In the genomic region with DNA sequence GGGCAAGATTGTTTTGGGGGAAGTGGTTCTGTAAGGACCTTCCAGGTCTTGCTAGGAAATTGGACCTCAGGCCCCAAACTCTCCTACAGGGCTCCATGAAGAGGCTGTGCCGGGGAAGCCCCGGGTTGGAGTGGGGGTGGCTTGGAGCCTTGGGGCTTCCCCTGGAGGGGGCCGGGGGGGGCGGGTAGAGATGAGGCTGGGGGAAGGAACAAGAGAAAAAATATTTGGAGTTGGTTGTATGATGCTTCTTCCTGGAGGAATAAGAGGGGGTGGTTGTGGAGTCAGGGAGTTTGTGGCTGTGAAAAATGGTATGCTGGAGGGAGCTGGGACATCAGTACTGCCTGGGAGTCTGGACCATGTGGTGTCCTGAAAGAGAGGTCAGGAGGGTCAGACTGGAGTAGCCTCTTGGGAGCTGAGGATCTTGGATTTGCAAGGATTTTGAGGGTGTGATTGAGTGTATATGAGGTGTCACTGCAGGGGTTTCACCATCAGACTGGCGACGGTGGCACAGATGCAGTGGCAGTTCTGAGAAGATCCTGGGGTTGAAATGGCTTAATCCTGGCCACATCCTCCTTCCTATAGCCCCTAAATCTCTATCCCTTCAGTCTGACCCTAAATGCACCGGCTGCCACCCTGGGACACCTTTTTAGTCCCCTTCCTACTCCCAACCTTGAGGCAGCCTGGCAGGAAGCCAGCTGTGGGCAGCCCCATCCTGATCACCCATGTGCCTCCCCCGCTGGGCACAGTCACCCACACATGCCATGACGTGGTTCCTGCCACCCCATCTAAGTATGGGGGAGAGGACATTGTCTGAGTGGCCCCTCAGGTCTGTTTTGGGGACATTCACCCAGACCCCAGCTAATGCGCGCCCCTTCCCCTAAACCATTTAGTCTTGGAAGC, we compare ENCODE assay signal across 8 cellular contexts. TPM values are rescaled to one million over a fixed set of nuclear protein-coding genes. Genes with fewer than 3 reads are reported as not detected.
A peak's percentile ranks its signal among the peaks of the same experiment; 100 is the strongest.
DNase-seq lines count a peak whose midpoint lies in the region; ATAC-seq and TF ChIP-seq lines count a peak whose summit lies in the region.

No MANE protein-coding gene starts in this region.

- intact Hi-C loops in vagina (cut with DNase I) = no loop called here

- H3K4me3 Mint-ChIP-seq in CD8-positive, alpha-beta memory T cell = peak overlapping the region; percentile 86 to 98 (median 98)
- peak overlapping the region; percentile 91 for H3K4me3 Mint-ChIP-seq in neural progenitor cell

- DNase-seq in CD8-positive, alpha-beta memory T cell = peak; percentile 78 to 91 (median 86)
- peak; percentile 83 for DNase-seq in T-helper 9 cell
- no peak for DNase-seq in cardiac fibroblast (ENCODE audit: low read depth in 2 of 2)
- DNase-seq in neural progenitor cell (ENCODE audit: low spot score) = no peak
- no peak for DNase-seq in vagina (ENCODE audit: extremely low spot score in 2 of 2)
- no peak for DNase-seq in NCI-H1092 (lab: John Stamatoyannopoulos, UW)
- DNase-seq in NCI-H446 treated with DMSO at 0.1 percent for 48 hours (lab: John Stamatoyannopoulos, UW) = no peak

- no peaks in the 10 kb centered on the region for H3K9me3 ChIP-seq in CD8-positive, alpha-beta memory T cell (ENCODE audit: low read length)
- H3K9me3 ChIP-seq in neural progenitor cell (ENCODE audit: low read depth) (no peaks in the 10 kb centered on the region), vagina (no peaks in the 10 kb centered on the region)

- H3F3A ChIP-seq in neural progenitor cell (ENCODE audit: low read depth) = peaks cover 23% of the 10 kb centered on the region

- no peaks in the 10 kb centered on the region for H3K27me3 ChIP-seq in CD8-positive, alpha-beta memory T cell (ENCODE audit: insufficient read depth, low read length, poor library complexity, severe bottlenecking)
- peaks cover 31% of the 10 kb centered on the region for H3K27me3 ChIP-seq in neural progenitor cell
- no peaks in the 10 kb centered on the region for H3K27me3 ChIP-seq in vagina

- peaks cover 0 to 8% (median 2%) of the 10 kb centered on the region in 5 donors for H3K9me3 Mint-ChIP-seq in CD8-positive, alpha-beta memory T cell
- no peaks in the 10 kb centered on the region for H3K9me3 Mint-ChIP-seq in neural progenitor cell

- peaks cover 81% of the 10 kb centered on the region for H3K4me1 ChIP-seq in CD8-positive, alpha-beta memory T cell (ENCODE audit: insufficient read depth, low read length)
- H3K4me1 ChIP-seq in neural progenitor cell (peaks cover 36% of the 10 kb centered on the region), vagina (peaks cover 94% of the 10 kb centered on the region)

- POLR2A ChIA-PET in CD8-positive, alpha-beta memory T cell (lab: Charles Lee) = interaction anchor here (0.5 to 4.4 kb wide), 7 partner anchors 8 to 69 kb away, joined by 3 to 30 read pairs (median 4); partner anchors contain the start of genes CDC6 and RARA

- peak overlapping the region; percentile 100 for H3K27ac ChIP-seq in CD8-positive, alpha-beta memory T cell (ENCODE audit: low read depth, low read length)
- H3K27ac ChIP-seq in neural progenitor cell (no peak overlapping the region), vagina (peak overlapping the region; percentile 96)

- H4K20me1 ChIP-seq in neural progenitor cell (ENCODE audit: low read depth) = peaks cover 59% of the 10 kb centered on the region

- peak overlapping the region; percentile 91 for H3K4me2 ChIP-seq in neural progenitor cell

- CTCF ChIA-PET in CD8-positive, alpha-beta memory T cell (lab: Charles Lee) = interaction anchor here (1.2 to 8.0 kb wide), 4 partner anchors 9 to 38 kb away, joined by 3 to 83 read pairs (median 18); partner anchors contain the start of gene RARA

- TF ChIP-seq CTCF in cardiac fibroblast (IDR thresholded peaks at IDR 0.05; ENCODE audit: low read depth, low read length) (no peak), neural progenitor cell (IDR thresholded peaks at IDR 0.05) (no peak), vagina (IDR thresholded peaks at IDR 0.05) (no peak)

- no peak overlapping the region for H3K9ac ChIP-seq in neural progenitor cell

- no peaks in the 10 kb centered on the region for H3K36me3 ChIP-seq in CD8-positive, alpha-beta memory T cell (ENCODE audit: insufficient read depth, low read length)
- H3K36me3 ChIP-seq in neural progenitor cell (no peaks in the 10 kb centered on the region), vagina (no peaks in the 10 kb centered on the region)

- H3K27me3 Mint-ChIP-seq in CD8-positive, alpha-beta memory T cell = peaks cover 0 to 8% of the 10 kb centered on the region in 2 donors
- H3K27me3 Mint-ChIP-seq in neural progenitor cell (ENCODE audit: insufficient read depth, low read depth) = peaks cover 7% of the 10 kb centered on the region

- TF ChIP-seq POLR2A in vagina (IDR thresholded peaks at IDR 0.05) = no peak

- H3K4me3 ChIP-seq in CD8-positive, alpha-beta memory T cell (ENCODE audit: low read length) = peak overlapping the region; percentile 92
- peak overlapping the region; percentile 94 to 97 for H3K4me3 ChIP-seq in cardiac fibroblast (replicated peaks in 1 of 2; ENCODE audit: low read depth in 2 of 2, low read length in 2 of 2)
- H3K4me3 ChIP-seq in neural progenitor cell = no peak overlapping the region
- peak overlapping the region; percentile 80 to 86 for H3K4me3 ChIP-seq in vagina

- H3K79me2 ChIP-seq in neural progenitor cell (ENCODE audit: low read depth) = peaks cover 21% of the 10 kb centered on the region

- peaks cover 73 to 90% (median 85%) of the 10 kb centered on the region in 3 donors for H3K4me1 Mint-ChIP-seq in CD8-positive, alpha-beta memory T cell
- peaks cover 61% of the 10 kb centered on the region for H3K4me1 Mint-ChIP-seq in neural progenitor cell

- ATAC-seq in GM18502 (IDR thresholded peaks at IDR 0.05; ENCODE audit: poor library complexity, unreplicated experiment) = no peak

- H2AFZ ChIP-seq in neural progenitor cell (replicated peaks) = no peak overlapping the region

- peak overlapping the region; percentile 98 to 100 (median 100) for H3K27ac Mint-ChIP-seq in CD8-positive, alpha-beta memory T cell
- H3K27ac Mint-ChIP-seq in neural progenitor cell = no peak overlapping the region

- H3K36me3 Mint-ChIP-seq in CD8-positive, alpha-beta memory T cell = peaks cover 0 to 19% (median 0%) of the 10 kb centered on the region in 3 donors
- H3K36me3 Mint-ChIP-seq in neural progenitor cell = no peaks in the 10 kb centered on the region

RNA-seq across cellular contexts. Expression of gene RARA, which starts 10.9 kb away (rescaled TPM):
- 10 to 100 TPM; 37.4 to 37.8 TPM for total RNA-seq in CD8-positive, alpha-beta memory T cell
- polyA plus RNA-seq in CD8-positive, alpha-beta memory T cell = 14.0 TPM
- total RNA-seq in neural progenitor cell (ENCODE audit: low replicate concordance) (9.0 and 9.4 TPM in 2 replicates), vagina (58.9 TPM)

RNA-seq across cellular contexts. Expression of gene CDC6, which starts 32.2 kb away (rescaled TPM):
- total RNA-seq in CD8-positive, alpha-beta memory T cell = 100 to 1,000 TPM; 107 to 110 TPM
- 0.49 TPM for polyA plus RNA-seq in CD8-positive, alpha-beta memory T cell
- 54.6 and 65.3 TPM in 2 replicates for total RNA-seq in neural progenitor cell (ENCODE audit: low replicate concordance)
- 3.7 TPM for total RNA-seq in vagina

RNA-seq across cellular contexts. Expression of gene GJD3, which starts 44.6 kb away (rescaled TPM):
- under 1 TPM in 1 of 2 experiments, not detected in 1; 0.24 TPM for total RNA-seq in CD8-positive, alpha-beta memory T cell
- 0.40 TPM for polyA plus RNA-seq in CD8-positive, alpha-beta memory T cell
- total RNA-seq in neural progenitor cell (ENCODE audit: low replicate concordance) = not detected in 2 replicates
- total RNA-seq in vagina = 12.0 TPM

Comparison
In these comparisons a context has a peak if more than half of its experiments do, and no peak if none do; other contexts are left out.
1. DNase-seq: peak in CD8-positive, alpha-beta memory T cell (5 of 5) and T-helper 9 cell (single experiment); none in cardiac fibroblast (0 of 2), neural progenitor cell (single experiment), vagina (0 of 2), NCI-H1092 (single experiment) and NCI-H446 treated with DMSO at 0.1 percent for 48 hours (single experiment).
2. RNA of gene CDC6, which starts 32.2 kb away (total RNA-seq): 107 to 110 TPM in CD8-positive, alpha-beta memory T cell and 54.6 to 65.3 TPM in neural progenitor cell; 3.7 TPM in vagina (single experiment); every median in the first group is over 10 times any median in the second.
3. RNA of gene GJD3, which starts 44.6 kb away (total RNA-seq): 12.0 TPM in vagina (single experiment); 0.24 TPM in CD8-positive, alpha-beta memory T cell and not detected in neural progenitor cell; every median in the first group is over 10 times any median in the second.